Comparison of ENCODE assay signal across 2 cellular contexts in the genomic region with DNA sequence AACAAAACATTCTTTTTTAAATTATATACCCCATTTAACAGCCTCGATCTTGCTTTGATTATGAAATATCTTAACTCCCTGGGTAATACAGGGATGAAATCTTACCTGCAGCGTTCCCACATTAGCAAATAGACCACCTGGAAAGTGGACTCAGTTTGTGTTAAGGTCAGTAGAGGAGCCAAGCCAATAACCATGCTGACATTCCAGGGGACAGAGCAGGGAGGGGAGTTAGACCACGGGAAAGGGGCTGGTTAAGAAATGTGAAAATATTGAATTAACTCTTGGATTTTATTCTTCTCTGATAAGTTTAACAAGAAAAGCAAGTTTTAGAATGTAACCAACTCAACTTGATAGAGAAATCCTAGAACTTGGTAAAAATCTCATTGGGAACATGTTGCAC.
A peak's percentile ranks its signal among the peaks of the same experiment; 100 is the strongest.
TF ChIP-seq lines count a peak whose summit lies in the region.

No MANE protein-coding gene starts in this region.

TF ChIP-seq in GM23338, 12 proteins besides CTCF, POLR2A, EP300 and RAD21 (continued from another document):
- TF ChIP-seq, protein P1, sequence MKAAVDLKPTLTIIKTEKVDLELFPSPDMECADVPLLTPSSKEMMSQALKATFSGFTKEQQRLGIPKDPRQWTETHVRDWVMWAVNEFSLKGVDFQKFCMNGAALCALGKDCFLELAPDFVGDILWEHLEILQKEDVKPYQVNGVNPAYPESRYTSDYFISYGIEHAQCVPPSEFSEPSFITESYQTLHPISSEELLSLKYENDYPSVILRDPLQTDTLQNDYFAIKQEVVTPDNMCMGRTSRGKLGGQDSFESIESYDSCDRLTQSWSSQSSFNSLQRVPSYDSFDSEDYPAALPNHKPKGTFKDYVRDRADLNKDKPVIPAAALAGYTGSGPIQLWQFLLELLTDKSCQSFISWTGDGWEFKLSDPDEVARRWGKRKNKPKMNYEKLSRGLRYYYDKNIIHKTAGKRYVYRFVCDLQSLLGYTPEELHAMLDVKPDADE (IDR thresholded peaks at IDR 0.05), result no peak
- TF ChIP-seq ZNF331 (CRISPR knock-in tag; IDR thresholded peaks at IDR 0.05; ENCODE audit: low read depth) (no peak), POLR2AphosphoS5 (IDR thresholded peaks at IDR 0.05; ENCODE audit: low read depth) (no peak), STAT1 (IDR thresholded peaks at IDR 0.05; ENCODE audit: unreplicated experiment) (no peak), JUNB (IDR thresholded peaks at IDR 0.05; ENCODE audit: unreplicated experiment) (no peak)
- TF ChIP-seq, protein P2, sequence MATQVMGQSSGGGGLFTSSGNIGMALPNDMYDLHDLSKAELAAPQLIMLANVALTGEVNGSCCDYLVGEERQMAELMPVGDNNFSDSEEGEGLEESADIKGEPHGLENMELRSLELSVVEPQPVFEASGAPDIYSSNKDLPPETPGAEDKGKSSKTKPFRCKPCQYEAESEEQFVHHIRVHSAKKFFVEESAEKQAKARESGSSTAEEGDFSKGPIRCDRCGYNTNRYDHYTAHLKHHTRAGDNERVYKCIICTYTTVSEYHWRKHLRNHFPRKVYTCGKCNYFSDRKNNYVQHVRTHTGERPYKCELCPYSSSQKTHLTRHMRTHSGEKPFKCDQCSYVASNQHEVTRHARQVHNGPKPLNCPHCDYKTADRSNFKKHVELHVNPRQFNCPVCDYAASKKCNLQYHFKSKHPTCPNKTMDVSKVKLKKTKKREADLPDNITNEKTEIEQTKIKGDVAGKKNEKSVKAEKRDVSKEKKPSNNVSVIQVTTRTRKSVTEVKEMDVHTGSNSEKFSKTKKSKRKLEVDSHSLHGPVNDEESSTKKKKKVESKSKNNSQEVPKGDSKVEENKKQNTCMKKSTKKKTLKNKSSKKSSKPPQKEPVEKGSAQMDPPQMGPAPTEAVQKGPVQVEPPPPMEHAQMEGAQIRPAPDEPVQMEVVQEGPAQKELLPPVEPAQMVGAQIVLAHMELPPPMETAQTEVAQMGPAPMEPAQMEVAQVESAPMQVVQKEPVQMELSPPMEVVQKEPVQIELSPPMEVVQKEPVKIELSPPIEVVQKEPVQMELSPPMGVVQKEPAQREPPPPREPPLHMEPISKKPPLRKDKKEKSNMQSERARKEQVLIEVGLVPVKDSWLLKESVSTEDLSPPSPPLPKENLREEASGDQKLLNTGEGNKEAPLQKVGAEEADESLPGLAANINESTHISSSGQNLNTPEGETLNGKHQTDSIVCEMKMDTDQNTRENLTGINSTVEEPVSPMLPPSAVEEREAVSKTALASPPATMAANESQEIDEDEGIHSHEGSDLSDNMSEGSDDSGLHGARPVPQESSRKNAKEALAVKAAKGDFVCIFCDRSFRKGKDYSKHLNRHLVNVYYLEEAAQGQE (IDR thresholded peaks at IDR 0.05; ENCODE audit: unreplicated experiment), result no peak

TF ChIP-seq in H1, 55 proteins besides CTCF, POLR2A, EP300 and RAD21:
- TF ChIP-seq RFX5 (IDR thresholded peaks at IDR 0.05; ENCODE audit: borderline replicate concordance, low read depth, low read length) (no peak), TEAD4 (IDR thresholded peaks at IDR 0.05; ENCODE audit: low read depth, low read length) (peak; percentile 56; the same call in 1 of the 2 replicates)
